ENCODE assay signal across 16 cellular contexts in genomic region chr16:886802-887731, GRCh38.
A peak's percentile ranks its signal among the peaks of the same experiment; 100 is the strongest.
DNase-seq lines count a peak whose midpoint lies in the region; TF ChIP-seq lines count a peak whose summit lies in the region.
"Had no signal": no experiment of that assay in that cellular context is flagged by ENCODE, and none has a peak within 500 bp of the region (broad histone marks: within the 10 kb centered on the region; RNA-seq: fewer than 3 reads in every experiment).

No MANE protein-coding gene starts in this region.

- no peaks in the 10 kb centered on the region for H3K27me3 ChIP-seq in iPS DF 6.9 (ENCODE audit: control insufficient read depth, insufficient read depth, low read length)
- H3K27me3 ChIP-seq: uterus had no signal

- H3K9ac ChIP-seq in SK-N-MC (ENCODE audit: insufficient read length), result peak overlapping the region; percentile 55

- no peaks in the 10 kb centered on the region for H3K36me3 ChIP-seq in SK-N-MC (ENCODE audit: insufficient read depth, low read length)
- H3K36me3 ChIP-seq in iPS DF 6.9 (ENCODE audit: control insufficient read depth, insufficient read depth, low read length), result no peaks in the 10 kb centered on the region; the same call in 1 of the 2 replicates
- H3K36me3 ChIP-seq: uterus had no signal

- H3K27me3 Mint-ChIP-seq in CD14-positive monocyte (ENCODE audit: low read depth in 3 of 3) (peaks cover 0 to 5% (median 3%) of the 10 kb centered on the region in 3 donors), neural crest cell (ENCODE audit: low read depth) (no peaks in the 10 kb centered on the region)
- H3K27me3 Mint-ChIP-seq: activated CD4-positive, alpha-beta memory T cell treated with anti-CD3 and anti-CD28 coated beads, Interleukin-2, amount 10 ng/mL, durations not matched to agents 7 days and 5 days; CD4-positive, alpha-beta T cell had no signal

- H3K4me3 ChIP-seq in SK-N-MC, result peak overlapping the region; percentile 69
- peak overlapping the region; percentile 9; the same call in 1 of the 2 replicates for H3K4me3 ChIP-seq in iPS DF 6.9 (ENCODE audit: low read length)
- H3K4me3 ChIP-seq: uterus had no signal

- intact Hi-C loops in CD14-positive monocyte (cut with micrococcal nuclease), result no loop called here

- no peak for TF ChIP-seq POLR2A in erythroblast (IDR thresholded peaks at IDR 0.05; ENCODE audit: low read length)

- H3K4me1 ChIP-seq in iPS DF 6.9 (ENCODE audit: control insufficient read depth, insufficient read depth, low read length), result peaks cover 8% of the 10 kb centered on the region
- H3K4me1 ChIP-seq: uterus had no signal

- H3K9me3 ChIP-seq in SK-N-MC (ENCODE audit: low read depth, low read length) (peaks cover 4% of the 10 kb centered on the region; the same call in 1 of the 2 replicates), iPS DF 6.9 (ENCODE audit: control insufficient read depth, insufficient read depth, low read length) (no peaks in the 10 kb centered on the region)

- TF ChIP-seq CTCF in CD14-positive monocyte (IDR thresholded peaks at IDR 0.05), result no peak
- no peak for TF ChIP-seq CTCF in neural crest cell (conservative IDR thresholded peaks at IDR 0.05)

- no CpG with 5 or more reads among the region's 44 CpGs for WGBS in iPS DF 6.9 (ENCODE audit: insufficient coverage, insufficient read length)

- DNase-seq in CD14-positive monocyte (ENCODE audit: low spot score) (peak; percentile 31), SK-N-MC (ENCODE audit: low read depth, low spot score) (no peak), iPS DF 6.9 (ENCODE audit: low read depth, low spot score) (no peak), neural crest cell (ENCODE audit: low read depth, low spot score) (no peak), erythroblast (lab: John Stamatoyannopoulos, UW) (no peak), MV-4-11 (lab: John Stamatoyannopoulos, UW) (no peak)
- DNase-seq in NK-92 treated with Interleukin-12 subunit alpha and Interleukin-12 subunit beta, amount 100 ng/mL, for 24 hours (lab: John Stamatoyannopoulos, UW), result no peak
- no peak for DNase-seq in activated CD8-positive, alpha-beta memory T cell treated with anti-CD3 and anti-CD28 coated beads for 24 hours
- DNase-seq: activated CD4-positive, alpha-beta memory T cell treated with anti-CD3 and anti-CD28 coated beads, Interleukin-2, amount 10 ng/mL, durations not matched to agents 7 days and 5 days; CD4-positive, alpha-beta T cell; DMS79 treated with DMSO at 0.1 percent for 48 hours; NCI-H1417; stimulated activated naive CD4-positive, alpha-beta T cell treated with Interleukin-2 at 50 U/mL for 16 hours; uterus had no signal

- H3K27ac ChIP-seq in SK-N-MC (peak overlapping the region; percentile 90), iPS DF 6.9 (ENCODE audit: low read length) (no peak overlapping the region)
- H3K27ac ChIP-seq: epithelial cell of prostate, uterus had no signal

- H3K4me3 Mint-ChIP-seq in CD14-positive monocyte (no peak overlapping the region), neural crest cell (peak overlapping the region; percentile 59)
- H3K4me3 Mint-ChIP-seq: activated CD4-positive, alpha-beta memory T cell treated with anti-CD3 and anti-CD28 coated beads, Interleukin-2, amount 10 ng/mL, durations not matched to agents 7 days and 5 days; activated T-helper 1 cell treated with anti-CD3 and anti-CD28 coated beads, Interleukin-12 subunit alpha, Interleukin-12 subunit beta, Interleukin-2, Interleukin-4 antibody, amounts not matched to agents 30 ng/mL and 10 ng/mL and 1 ng/mL, durations not matched to agents 14 hours and 24 hours and 36 hours; CD4-positive, alpha-beta T cell had no signal

- peaks cover 0 to 8% (median 2%) of the 10 kb centered on the region in 7 donors for H3K9me3 Mint-ChIP-seq in CD14-positive monocyte
- no peaks in the 10 kb centered on the region for H3K9me3 Mint-ChIP-seq in neural crest cell
- H3K9me3 Mint-ChIP-seq: activated CD4-positive, alpha-beta memory T cell treated with anti-CD3 and anti-CD28 coated beads, Interleukin-2, amount 10 ng/mL, durations not matched to agents 7 days and 5 days; activated T-helper 1 cell treated with anti-CD3 and anti-CD28 coated beads, Interleukin-12 subunit alpha, Interleukin-12 subunit beta, Interleukin-2, Interleukin-4 antibody, amounts not matched to agents 30 ng/mL and 10 ng/mL and 1 ng/mL, durations not matched to agents 14 hours and 24 hours and 36 hours; CD4-positive, alpha-beta T cell had no signal

- H3K27ac Mint-ChIP-seq in CD14-positive monocyte (no peak overlapping the region), neural crest cell (ENCODE audit: unreplicated experiment) (no peak overlapping the region)
- H3K27ac Mint-ChIP-seq: activated CD4-positive, alpha-beta memory T cell treated with anti-CD3 and anti-CD28 coated beads, Interleukin-2, amount 10 ng/mL, durations not matched to agents 7 days and 5 days; activated T-helper 1 cell treated with anti-CD3 and anti-CD28 coated beads, Interleukin-12 subunit alpha, Interleukin-12 subunit beta, Interleukin-2, Interleukin-4 antibody, amounts not matched to agents 30 ng/mL and 10 ng/mL and 1 ng/mL, durations not matched to agents 14 hours and 24 hours and 36 hours; CD4-positive, alpha-beta T cell had no signal

- H3K4me1 Mint-ChIP-seq in CD14-positive monocyte, result no peaks in the 10 kb centered on the region
- peaks cover 5% of the 10 kb centered on the region for H3K4me1 Mint-ChIP-seq in neural crest cell
- H3K4me1 Mint-ChIP-seq: activated CD4-positive, alpha-beta memory T cell treated with anti-CD3 and anti-CD28 coated beads, Interleukin-2, amount 10 ng/mL, durations not matched to agents 7 days and 5 days had no signal

- H3K36me3 Mint-ChIP-seq in CD14-positive monocyte (peaks cover 0 to 6% of the 10 kb centered on the region in 2 donors), neural crest cell (ENCODE audit: low read depth) (no peaks in the 10 kb centered on the region)
